ENCODE assay signal across 8 cellular contexts in genomic region chr21:42746593-42747266, GRCh38.
DNase-seq lines count a peak whose midpoint lies in the region; ATAC-seq and TF ChIP-seq lines count a peak whose summit lies in the region.

No MANE protein-coding gene starts in this region.

- no TSS peak for BruUV-seq in A673 (replicated peaks; lab: Mats Ljungman, UMichigan)

- no peaks in the 10 kb centered on the region for H3K4me1 ChIP-seq in mesendoderm (ENCODE audit: control insufficient read depth, low read depth, low read length)
- H3K4me1 ChIP-seq in A673 (ENCODE audit: insufficient read depth, low read length, poor library complexity, severe bottlenecking) = no peaks in the 10 kb centered on the region

- no peak overlapping the region for H2AK5ac ChIP-seq in mesendoderm (ENCODE audit: low read length)

- H4K8ac ChIP-seq in mesendoderm (ENCODE audit: low read depth, low read length) = no peak overlapping the region

- H2BK120ac ChIP-seq in mesendoderm (ENCODE audit: low read depth, low read length) = no peak overlapping the region

- H3K4me2 ChIP-seq in mesendoderm (ENCODE audit: low read length) = no peak overlapping the region

- H3K27me3 ChIP-seq in mesendoderm (ENCODE audit: insufficient read depth, low read length, poor library complexity) (no peaks in the 10 kb centered on the region), A673 (replicated peaks; ENCODE audit: insufficient read depth, low read depth, low read length, poor library complexity) (no peaks in the 10 kb centered on the region)

- H3K36me3 ChIP-seq in mesendoderm (ENCODE audit: control insufficient read depth, insufficient read depth, low read length) = no peaks in the 10 kb centered on the region
- no peaks in the 10 kb centered on the region for H3K36me3 ChIP-seq in A673 (ENCODE audit: insufficient read depth, low read length, poor library complexity, severe bottlenecking)

- H3K4ac ChIP-seq in mesendoderm (ENCODE audit: low read depth, low read length) = no peak overlapping the region

- ATAC-seq in GM18517 (IDR thresholded peaks at IDR 0.05; ENCODE audit: unreplicated experiment) (no peak), HG03432 (IDR thresholded peaks at IDR 0.05; ENCODE audit: unreplicated experiment) (no peak), HG02970 (IDR thresholded peaks at IDR 0.05; ENCODE audit: low FRiP score, unreplicated experiment) (no peak)

- CTCF ChIA-PET in activated naive CD4-positive, alpha-beta T cell treated with anti-CD3 and anti-CD28 coated beads for 36 hours (lab: Charles Lee) = interaction anchor here (0.8 to 2.4 kb wide), 7 partner anchors 9 to 156 kb away, joined by 3 to 7 read pairs (median 3); no protein-coding TSS in a partner anchor
- CTCF ChIA-PET in A673 (lab: Charles Lee) = no interaction called here

- no peak overlapping the region for H3K9ac ChIP-seq in mesendoderm (ENCODE audit: low read length)

- H3K79me1 ChIP-seq in mesendoderm (ENCODE audit: low read length) = no peaks in the 10 kb centered on the region

- H3K27ac Mint-ChIP-seq in activated naive CD4-positive, alpha-beta T cell treated with anti-CD3 and anti-CD28 coated beads for 36 hours = peak overlapping the region; percentile 79

- H3K4me3 Mint-ChIP-seq in activated naive CD4-positive, alpha-beta T cell treated with anti-CD3 and anti-CD28 coated beads for 36 hours = peak overlapping the region; percentile 18

- DNase-seq in SKM-1 treated with dmso at 0.1 percent for 144 hours (lab: John Stamatoyannopoulos, UW; ENCODE audit: unreplicated experiment) = peak; percentile 11
- peak; percentile 57 for DNase-seq in activated naive CD4-positive, alpha-beta T cell treated with anti-CD3 and anti-CD28 coated beads for 36 hours
- peak; percentile 8 for DNase-seq in mesendoderm
- peak in 15 of 49 donors; percentile 7 to 64 (median 47) for DNase-seq in substantia nigra (lab: John Stamatoyannopoulos, UW)
- DNase-seq in A673 (ENCODE audit: low spot score) = no peak

- no peaks in the 10 kb centered on the region for H3K27me3 Mint-ChIP-seq in activated naive CD4-positive, alpha-beta T cell treated with anti-CD3 and anti-CD28 coated beads for 36 hours (ENCODE audit: low read depth)

- no peak overlapping the region for H3K23ac ChIP-seq in mesendoderm (ENCODE audit: low read length)

- no peak for TF ChIP-seq CTCF in A673 (conservative IDR thresholded peaks at IDR 0.05; ENCODE audit: low read depth, low read length)

- H3K18ac ChIP-seq in mesendoderm (ENCODE audit: low read length) = no peak overlapping the region

- H2BK15ac ChIP-seq in mesendoderm (replicated peaks; ENCODE audit: low read depth) = no peak overlapping the region

- H3K36me3 Mint-ChIP-seq in activated naive CD4-positive, alpha-beta T cell treated with anti-CD3 and anti-CD28 coated beads for 36 hours (ENCODE audit: low read depth) = no peaks in the 10 kb centered on the region

- peaks cover 13% of the 10 kb centered on the region for H3K4me1 Mint-ChIP-seq in activated naive CD4-positive, alpha-beta T cell treated with anti-CD3 and anti-CD28 coated beads for 36 hours (ENCODE audit: low read depth)

- WGBS in mesendoderm (ENCODE audit: extremely low coverage, insufficient coverage, low lambda C conversion rate) = no CpG with 5 or more reads among the region's 21 CpGs

- no peaks in the 10 kb centered on the region for H3K9me3 Mint-ChIP-seq in activated naive CD4-positive, alpha-beta T cell treated with anti-CD3 and anti-CD28 coated beads for 36 hours

- H3K27ac ChIP-seq in mesendoderm (ENCODE audit: low read depth, low read length) (no peak overlapping the region), substantia nigra (ENCODE audit: low read depth, low read length, poor library complexity, severe bottlenecking) (peak overlapping the region; percentile 72), A673 (ENCODE audit: low read depth, low read length, poor library complexity, severe bottlenecking) (no peak overlapping the region)

- H2BK5ac ChIP-seq in mesendoderm (ENCODE audit: low read length) = no peak overlapping the region

- no peaks in the 10 kb centered on the region for H3K9me3 ChIP-seq in A673 (ENCODE audit: low read depth, low read length, poor library complexity, severe bottlenecking)

- no peak overlapping the region for H4K5ac ChIP-seq in mesendoderm (ENCODE audit: low read length)

- no peaks in the 10 kb centered on the region for H3K79me2 ChIP-seq in mesendoderm (ENCODE audit: control insufficient read depth, insufficient read depth, low read length)

- H3K56ac ChIP-seq in mesendoderm (ENCODE audit: low read length) = no peak overlapping the region

- intact Hi-C loops in activated naive CD4-positive, alpha-beta T cell treated with anti-CD3 and anti-CD28 coated beads for 36 hours (cut with micrococcal nuclease) = loop anchor here (2.0 to 5.0 kb wide), 2 partner anchors 38 to 154 kb away; no protein-coding TSS in a partner anchor
- intact Hi-C loops in A673 (cut with micrococcal nuclease; ENCODE audit: unreplicated experiment) = loop anchor here (10.0 kb wide), 1 partner anchor 58 kb away; no protein-coding TSS in a partner anchor

- no peak overlapping the region for H3K4me3 ChIP-seq in mesendoderm (ENCODE audit: low read length)
- H3K4me3 ChIP-seq in A673 (ENCODE audit: low read depth, low read length, poor library complexity, severe bottlenecking) = no peak overlapping the region

- POLR2A ChIA-PET in A673 (lab: Charles Lee; ENCODE audit: low non-redundant PET) = no interaction called here
